Comparison of ENCODE assay signal across 11 cellular contexts in genomic region chr9:124812401-124813016, GRCh38. TPM values are rescaled to one million over a fixed set of nuclear protein-coding genes. Genes with fewer than 3 reads are reported as not detected.
DNase-seq lines count a peak whose midpoint lies in the region; ATAC-seq and TF ChIP-seq lines count a peak whose summit lies in the region.
"Had no signal": no experiment of that assay in that cellular context is flagged by ENCODE, and none has a peak within 500 bp of the region (broad histone marks: within the 10 kb centered on the region; RNA-seq: fewer than 3 reads in every experiment).

No MANE protein-coding gene starts in this region.

- H4K20me1 ChIP-seq in GM23248 (ENCODE audit: insufficient read depth) (no peaks in the 10 kb centered on the region), SK-N-SH (ENCODE audit: insufficient read depth) (no peaks in the 10 kb centered on the region)

- H3K9me2 ChIP-seq in GM23248 (ENCODE audit: insufficient read depth) (no peaks in the 10 kb centered on the region), SK-N-SH (no peaks in the 10 kb centered on the region)

- CTCF ChIA-PET in SK-N-SH (lab: Yijun Ruan, JAX) = interaction anchor here (0.9 to 3.3 kb wide), 5 partner anchors 35 to 41 kb away, joined by 3 to 22 read pairs (median 9); partner anchors contain the start of genes NR6A1, OLFML2A and WDR38

- TF ChIP-seq RAD21 in SK-N-SH (IDR thresholded peaks at IDR 0.05; ENCODE audit: low read length) = no peak

- no peaks in the 10 kb centered on the region for H3K9me3 ChIP-seq in GM23248 (ENCODE audit: low read depth)
- no peaks in the 10 kb centered on the region for H3K9me3 ChIP-seq in SK-N-SH

- TF ChIP-seq CTCF in SK-N-SH (IDR thresholded peaks at IDR 0.05) (0 out of 2 replicates have a peak, but pooled peaks have one; percentile 13), fibroblast of villous mesenchyme (IDR thresholded peaks at IDR 0.05; ENCODE audit: insufficient read depth, low read depth, low read length) (no peak)

- 47 to 48% methylated on average over 12 of the region's 12 CpGs for WGBS in GM23248 (ENCODE audit: low coverage in 1 of 2, low lambda C conversion rate in 2 of 2, missing lambda C conversion rate in 2 of 2), 2 experiments
- WGBS in SK-N-SH (ENCODE audit: low lambda C conversion rate) = 50% methylated on average over 12 of the region's 12 CpGs

- H3K27me3 ChIP-seq in GM23248 (replicated peaks; ENCODE audit: insufficient read depth) = no peaks in the 10 kb centered on the region
- no peaks in the 10 kb centered on the region for H3K27me3 ChIP-seq in SK-N-SH (ENCODE audit: insufficient read depth)

- H3K79me2 ChIP-seq in GM23248 (ENCODE audit: insufficient read depth) (no peaks in the 10 kb centered on the region), SK-N-SH (ENCODE audit: insufficient read depth) (no peaks in the 10 kb centered on the region)

- H3K4me1 ChIP-seq in GM23248 (ENCODE audit: insufficient read depth) = peaks cover 27% of the 10 kb centered on the region
- peaks cover 0 to 25% of the 10 kb centered on the region in 2 experiments; a peak in 3 of 4 replicates for H3K4me1 ChIP-seq in SK-N-SH (ENCODE audit: control insufficient read depth in 1 of 2, insufficient read depth in 2 of 2, low read depth in 1 of 2, low read length in 1 of 2)

- H3K27ac ChIP-seq in GM23248 = peak overlapping the region; percentile 26; the same call in 1 of the 2 replicates
- H3K27ac ChIP-seq in SK-N-SH (ENCODE audit: low read depth in 2 of 2, low read length in 1 of 2) = peak overlapping the region in 1 of 2 experiments; percentile 72; a peak in 2 of 4 replicates

- in situ Hi-C loops in GM23248 (cut with MboI) = no loop called here
- in situ Hi-C loops in G401 (cut with HindIII; ENCODE audit: low sequenced_read_pairs) = no loop called here

- H3K4me2 ChIP-seq in GM23248 (ENCODE audit: unreplicated experiment) (peak overlapping the region; percentile 59), SK-N-SH (peak overlapping the region; percentile 55; the same call in 1 of the 2 replicates)

- POLR2A ChIA-PET in SK-N-SH (lab: Yijun Ruan, JAX) = no interaction called here

- H3K4me3 ChIP-seq in GM23248 = no peak overlapping the region
- no peak overlapping the region for H3K4me3 ChIP-seq in SK-N-SH (ENCODE audit: low read depth in 2 of 2, low read length in 1 of 2)
- no peak overlapping the region for H3K4me3 ChIP-seq in fibroblast of villous mesenchyme (ENCODE audit: low read depth, low read length)

- peaks cover 19% of the 10 kb centered on the region for H3F3A ChIP-seq in GM23248 (ENCODE audit: insufficient read depth)
- peaks cover 24% of the 10 kb centered on the region for H3F3A ChIP-seq in SK-N-SH (replicated peaks; ENCODE audit: insufficient read depth)

- H3K9ac ChIP-seq in GM23248 (0 out of 2 replicates have a peak overlapping the region, but pooled peaks have one; percentile 70), SK-N-SH (peak overlapping the region; percentile 6; the same call in 1 of the 2 replicates)

- TF ChIP-seq EP300 in SK-N-SH (IDR thresholded peaks at IDR 0.05; ENCODE audit: borderline replicate concordance in 1 of 2, low read depth in 1 of 2, low read length in 1 of 2) = peak in 1 of 2 experiments; percentile 82; a peak in 2 of 4 replicates

- H3K36me3 ChIP-seq in GM23248 (ENCODE audit: low read depth) (no peaks in the 10 kb centered on the region), SK-N-SH (replicated peaks in 1 of 2; ENCODE audit: control insufficient read depth in 1 of 2, insufficient read depth in 2 of 2, low read length in 1 of 2) (no peaks in the 10 kb centered on the region)

- DNase-seq in GM23248 (peak; percentile 97), SK-N-SH (peak; percentile 51), fibroblast of villous mesenchyme (ENCODE audit: low read depth) (peak; percentile 98), renal cortical epithelial cell (ENCODE audit: low read depth) (peak; percentile 92), G401 (ENCODE audit: low spot score) (no peak), NCI-H1105 treated with DMSO at 0.1 percent for 48 hours (lab: John Stamatoyannopoulos, UW) (no peak)
- DNase-seq in effector CD8-positive, alpha-beta T cell (lab: John Stamatoyannopoulos, UW) = no peak
- DNase-seq: occipital lobe had no signal

- H2AFZ ChIP-seq in GM23248 (no peak overlapping the region), SK-N-SH (ENCODE audit: low read depth) (no peak overlapping the region)

- ATAC-seq in GM21360 (IDR thresholded peaks at IDR 0.05; ENCODE audit: unreplicated experiment) = no peak

TF ChIP-seq in SK-N-SH, 30 proteins besides CTCF, POLR2A, EP300 and RAD21 (continues in another document):
- TF ChIP-seq RFX5 (IDR thresholded peaks at IDR 0.05; ENCODE audit: low read length) (no peak), RXRA (IDR thresholded peaks at IDR 0.05; ENCODE audit: borderline replicate concordance, low read depth) (peak; percentile 61; the same call in 1 of the 2 replicates), USF1 (IDR thresholded peaks at IDR 0.05; ENCODE audit: borderline replicate concordance, low read depth) (no peak), RCOR1 (IDR thresholded peaks at IDR 0.05; ENCODE audit: low read length) (no peak), NRF1 (IDR thresholded peaks at IDR 0.05; ENCODE audit: low read depth, low read length) (no peak), ELF1 (IDR thresholded peaks at IDR 0.05) (no peak), CHD2 (IDR thresholded peaks at IDR 0.05; ENCODE audit: low read length, partially characterized antibody) (no peak), JUND (IDR thresholded peaks at IDR 0.05) (peak; percentile 89), GATA2 (CRISPR knock-in tag; IDR thresholded peaks at IDR 0.05) (no peak), MAX (IDR thresholded peaks at IDR 0.05; ENCODE audit: low read depth) (peak; percentile 49), TCF12 (IDR thresholded peaks at IDR 0.05) (peak; percentile 92), FOXM1 (IDR thresholded peaks at IDR 0.05; ENCODE audit: low read depth) (no peak), MXI1 (IDR thresholded peaks at IDR 0.05; ENCODE audit: low read depth, low read length) (no peak), FOSL2 (IDR thresholded peaks at IDR 0.05; ENCODE audit: borderline replicate concordance, low read depth) (peak; percentile 97), EZH2phosphoT487 (IDR thresholded peaks at IDR 0.05; ENCODE audit: borderline replicate concordance, low read depth) (no peak)

RNA-seq across cellular contexts. Expression of gene OLFML2A, which starts 35.6 kb away (rescaled TPM):
- 0.11 and 0.38 TPM in 2 replicates for total RNA-seq in GM23248 (2014; rRNA removed; shearing (Covaris generic))
- polyA plus RNA-seq in GM23248 (2016; fragmentation: Nextera tagmentation; extraction: Ambion mirVana) (0.08 and 0.14 TPM in 2 replicates), SK-N-SH (2012; rRNA removed) (4.8 and 7.7 TPM in 2 replicates)
- 4.7 and 6.5 TPM in 2 replicates for polyA plus RNA-seq in SK-N-SH (2012; cell fraction: cytosol; rRNA removed)
- polyA plus RNA-seq in SK-N-SH (2012; cell fraction: nucleus; rRNA removed) = 4.8 and 5.3 TPM in 2 replicates
- total RNA-seq in fibroblast of villous mesenchyme (4.3 and 5.5 TPM in 2 replicates), renal cortical epithelial cell (2.1 and 6.6 TPM in 2 replicates)
- 9.4 and 12.0 TPM in 2 replicates for total RNA-seq in G401 (2014; rRNA removed; shearing (Covaris generic))
- total RNA-seq: HT-29; T-helper 2 cell treated with Interferon-gamma antibody and Interleukin-4, amounts not matched to agents 100 ng/mL and 5 ng/mL, for 36 hours had no signal

RNA-seq across cellular contexts. Expression of gene WDR38, which starts 40.8 kb away (rescaled TPM):
- total RNA-seq in GM23248 (2014; rRNA removed; shearing (Covaris generic)) = not detected in 2 replicates
- polyA plus RNA-seq in GM23248 (2016; fragmentation: Nextera tagmentation; extraction: Ambion mirVana) (not detected in 2 replicates), SK-N-SH (2012; rRNA removed) (not detected in 2 replicates)
- not detected in 2 replicates for polyA plus RNA-seq in SK-N-SH (2012; cell fraction: cytosol; rRNA removed)
- not detected in 2 replicates for polyA plus RNA-seq in SK-N-SH (2012; cell fraction: nucleus; rRNA removed)
- total RNA-seq in fibroblast of villous mesenchyme (not detected in 2 replicates), renal cortical epithelial cell (not detected in 2 replicates)
- total RNA-seq in G401 (2014; rRNA removed; shearing (Covaris generic)) = 0.62 TPM in 1 of 2 replicates, not detected in the other
- total RNA-seq: HT-29; occipital lobe; T-helper 2 cell treated with Interferon-gamma antibody and Interleukin-4, amounts not matched to agents 100 ng/mL and 5 ng/mL, for 36 hours had no signal

RNA-seq across cellular contexts. Expression of gene NR6A1, which starts 41.4 kb away (rescaled TPM):
- total RNA-seq in GM23248 (2014; rRNA removed; shearing (Covaris generic)) = not detected in 2 replicates
- 0.06 and 0.16 TPM in 2 replicates for polyA plus RNA-seq in GM23248 (2016; fragmentation: Nextera tagmentation; extraction: Ambion mirVana)
- 1.2 and 1.4 TPM in 2 replicates for polyA plus RNA-seq in SK-N-SH (2012; rRNA removed)
- 0.63 and 1.1 TPM in 2 replicates for polyA plus RNA-seq in SK-N-SH (2012; cell fraction: cytosol; rRNA removed)
- 5.8 and 7.7 TPM in 2 replicates for polyA plus RNA-seq in SK-N-SH (2012; cell fraction: nucleus; rRNA removed)
- total RNA-seq in fibroblast of villous mesenchyme = under 0.01 and 0.32 TPM in 2 replicates
- 6.0 and 6.1 TPM in 2 replicates for total RNA-seq in renal cortical epithelial cell
- 25.4 and 32.1 TPM in 2 replicates for total RNA-seq in G401 (2014; rRNA removed; shearing (Covaris generic))

RNA-seq across cellular contexts. Expression of gene RPL35, which starts 49.2 kb away (rescaled TPM):
- 1,199 and 1,347 TPM in 2 replicates for total RNA-seq in GM23248 (2014; rRNA removed; shearing (Covaris generic))
- 1,193 and 1,202 TPM in 2 replicates for polyA plus RNA-seq in GM23248 (2016; fragmentation: Nextera tagmentation; extraction: Ambion mirVana)
- polyA plus RNA-seq in SK-N-SH (2012; rRNA removed) = 5,012 and 5,348 TPM in 2 replicates
- 4,799 and 5,551 TPM in 2 replicates for polyA plus RNA-seq in SK-N-SH (2012; cell fraction: cytosol; rRNA removed)
- polyA plus RNA-seq in SK-N-SH (2012; cell fraction: nucleus; rRNA removed) = 922 and 958 TPM in 2 replicates
- 1,727 and 1,986 TPM in 2 replicates for total RNA-seq in fibroblast of villous mesenchyme
- total RNA-seq in renal cortical epithelial cell = 609 and 3,177 TPM in 2 replicates
- 2,015 and 3,321 TPM in 2 replicates for total RNA-seq in G401 (2014; rRNA removed; shearing (Covaris generic))

RNA-seq across cellular contexts. Expression of gene ARPC5L, which starts 49.4 kb away (rescaled TPM):
- 21.9 and 31.5 TPM in 2 replicates for total RNA-seq in GM23248 (2014; rRNA removed; shearing (Covaris generic))
- 75.0 and 77.6 TPM in 2 replicates for polyA plus RNA-seq in GM23248 (2016; fragmentation: Nextera tagmentation; extraction: Ambion mirVana)
- 69.6 and 73.1 TPM in 2 replicates for polyA plus RNA-seq in SK-N-SH (2012; rRNA removed)
- polyA plus RNA-seq in SK-N-SH (2012; cell fraction: cytosol; rRNA removed) = 80.8 and 100 TPM in 2 replicates
- polyA plus RNA-seq in SK-N-SH (2012; cell fraction: nucleus; rRNA removed) = 72.6 and 77.5 TPM in 2 replicates
- total RNA-seq in fibroblast of villous mesenchyme = 14.2 TPM in 2 replicates
- 14.2 and 15.7 TPM in 2 replicates for total RNA-seq in renal cortical epithelial cell
- total RNA-seq in G401 (2014; rRNA removed; shearing (Covaris generic)) = 29.4 and 46.0 TPM in 2 replicates

Comparison
In these comparisons a context has a peak if more than half of its experiments do, and no peak if none do; other contexts are left out.
1. DNase-seq: peak in GM23248 (single experiment), SK-N-SH (single experiment), fibroblast of villous mesenchyme (single experiment) and renal cortical epithelial cell (single experiment); none in G401 (single experiment), NCI-H1105 treated with DMSO at 0.1 percent for 48 hours (single experiment) and effector CD8-positive, alpha-beta T cell (single experiment).